23 cellular contexts compared by ENCODE assay signal in the genomic region with DNA sequence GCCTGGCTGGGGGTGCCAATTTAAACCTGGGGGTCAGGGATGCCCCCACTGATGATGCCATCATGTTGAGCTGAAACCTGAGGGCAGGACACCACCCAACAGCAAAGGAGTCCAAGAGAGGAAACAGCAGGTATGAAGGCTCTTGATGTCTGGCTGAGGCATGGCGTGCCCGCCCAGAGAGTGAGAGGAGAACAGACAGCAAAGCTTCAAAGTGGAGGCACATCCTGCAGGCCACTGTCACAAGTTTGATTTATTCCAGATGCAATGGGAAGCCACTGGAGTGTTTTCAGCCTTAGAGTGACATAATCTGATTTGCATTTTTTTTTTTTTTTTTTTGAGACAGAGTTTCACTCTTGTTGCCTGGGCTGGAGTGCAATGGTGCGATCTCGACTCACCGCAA.
"Had no signal": no experiment of that assay in that cellular context is flagged by ENCODE, and none has a peak within 500 bp of the region (broad histone marks: within the 10 kb centered on the region; RNA-seq: fewer than 3 reads in every experiment).

No MANE protein-coding gene starts in this region.

- H3K27ac ChIP-seq: brain microvascular endothelial cell, esophagus squamous epithelium, left ventricle myocardium inferior, right atrium auricular region, thyroid gland, vagina had no signal

- H3K4me3 ChIP-seq: esophagus squamous epithelium, left ventricle myocardium inferior, right atrium auricular region, thyroid gland, vagina had no signal

- H3K27ac Mint-ChIP-seq: activated CD4-positive, alpha-beta memory T cell treated with anti-CD3 and anti-CD28 coated beads, Interleukin-2, amount 10 ng/mL, durations not matched to agents 7 days and 5 days; activated naive CD8-positive, alpha-beta T cell; stimulated activated naive B cell treated with anti-CD40 and anti-IgM and Interleukin-4, amounts not matched to agents 10 μg/mL and 1 μg/mL and 100 μg/mL, for 72 hours had no signal

- H3K4me1 ChIP-seq: esophagus squamous epithelium, left ventricle myocardium inferior, right atrium auricular region, thyroid gland, vagina had no signal

- H3K27me3 ChIP-seq: brain microvascular endothelial cell, esophagus squamous epithelium, right atrium auricular region, thyroid gland, vagina had no signal

- H3K4me3 Mint-ChIP-seq: activated CD4-positive, alpha-beta memory T cell treated with anti-CD3 and anti-CD28 coated beads, Interleukin-2, amount 10 ng/mL, durations not matched to agents 7 days and 5 days; activated naive CD8-positive, alpha-beta T cell; activated T-cell treated with anti-CD3 and anti-CD28 coated beads, Interleukin-2, amount 50 U/mL, for 4 hours; nephron; stimulated activated naive B cell treated with anti-CD40 and anti-IgM and Interleukin-4, amounts not matched to agents 10 μg/mL and 1 μg/mL and 100 μg/mL, for 72 hours had no signal

- H3K9me3 ChIP-seq: esophagus squamous epithelium, left ventricle myocardium inferior, right atrium auricular region, thyroid gland, vagina had no signal

- H3K36me3 Mint-ChIP-seq: activated naive CD8-positive, alpha-beta T cell; stimulated activated naive B cell treated with anti-CD40 and anti-IgM and Interleukin-4, amounts not matched to agents 10 μg/mL and 1 μg/mL and 100 μg/mL, for 72 hours had no signal

- DNase-seq: activated CD4-positive, alpha-beta memory T cell treated with anti-CD3 and anti-CD28 coated beads, Interleukin-2, amount 10 ng/mL, durations not matched to agents 7 days and 5 days; activated effector memory CD4-positive, alpha-beta T cell treated with anti-CD3 and anti-CD28 coated beads, Interleukin-2, amount 50 U/mL, for 16 hours; activated T-cell treated with anti-CD3 and anti-CD28 coated beads, Interleukin-2, amount 50 U/mL, for 4 hours; anterior cingulate cortex; brain microvascular endothelial cell; cortex of kidney; effector CD4-positive, alpha-beta T cell; esophagus squamous epithelium; foreskin fibroblast; hippocampal formation; kidney; left ventricle myocardium inferior; occipital lobe; stimulated activated CD4-positive, alpha-beta T cell treated with anti-CD3 and anti-CD28 coated beads, Interleukin-15, amount 100 ng/mL, for 24 hours; stimulated activated CD4-positive, alpha-beta T cell treated with anti-CD3 and anti-CD28 coated beads, Interleukin-4, amount 100 ng/mL, for 1 hour; stimulated activated naive B cell treated with anti-CD40 and anti-IgM and Interleukin-4, amounts not matched to agents 10 μg/mL and 1 μg/mL and 100 μg/mL, for 72 hours; T-helper 9 cell; thyroid gland had no signal

- H3K36me3 ChIP-seq: brain microvascular endothelial cell, esophagus squamous epithelium, left ventricle myocardium inferior, right atrium auricular region, thyroid gland, vagina had no signal

- H3K27me3 Mint-ChIP-seq: activated naive CD8-positive, alpha-beta T cell; progenitor cell of endocrine pancreas; stimulated activated naive B cell treated with anti-CD40 and anti-IgM and Interleukin-4, amounts not matched to agents 10 μg/mL and 1 μg/mL and 100 μg/mL, for 72 hours had no signal

- H3K9me3 Mint-ChIP-seq: activated CD4-positive, alpha-beta memory T cell treated with anti-CD3 and anti-CD28 coated beads, Interleukin-2, amount 10 ng/mL, durations not matched to agents 7 days and 5 days; activated T-cell treated with anti-CD3 and anti-CD28 coated beads, Interleukin-2, amount 50 U/mL, for 4 hours; nephron; stimulated activated naive B cell treated with anti-CD40 and anti-IgM and Interleukin-4, amounts not matched to agents 10 μg/mL and 1 μg/mL and 100 μg/mL, for 72 hours had no signal

- ATAC-seq: activated T-cell treated with anti-CD3 and anti-CD28 coated beads, Interleukin-2, amount 50 U/mL, for 4 hours; stimulated activated naive B cell treated with anti-CD40 and anti-IgM and Interleukin-4, amounts not matched to agents 10 μg/mL and 1 μg/mL and 100 μg/mL, for 72 hours had no signal
